In the genomic region with DNA sequence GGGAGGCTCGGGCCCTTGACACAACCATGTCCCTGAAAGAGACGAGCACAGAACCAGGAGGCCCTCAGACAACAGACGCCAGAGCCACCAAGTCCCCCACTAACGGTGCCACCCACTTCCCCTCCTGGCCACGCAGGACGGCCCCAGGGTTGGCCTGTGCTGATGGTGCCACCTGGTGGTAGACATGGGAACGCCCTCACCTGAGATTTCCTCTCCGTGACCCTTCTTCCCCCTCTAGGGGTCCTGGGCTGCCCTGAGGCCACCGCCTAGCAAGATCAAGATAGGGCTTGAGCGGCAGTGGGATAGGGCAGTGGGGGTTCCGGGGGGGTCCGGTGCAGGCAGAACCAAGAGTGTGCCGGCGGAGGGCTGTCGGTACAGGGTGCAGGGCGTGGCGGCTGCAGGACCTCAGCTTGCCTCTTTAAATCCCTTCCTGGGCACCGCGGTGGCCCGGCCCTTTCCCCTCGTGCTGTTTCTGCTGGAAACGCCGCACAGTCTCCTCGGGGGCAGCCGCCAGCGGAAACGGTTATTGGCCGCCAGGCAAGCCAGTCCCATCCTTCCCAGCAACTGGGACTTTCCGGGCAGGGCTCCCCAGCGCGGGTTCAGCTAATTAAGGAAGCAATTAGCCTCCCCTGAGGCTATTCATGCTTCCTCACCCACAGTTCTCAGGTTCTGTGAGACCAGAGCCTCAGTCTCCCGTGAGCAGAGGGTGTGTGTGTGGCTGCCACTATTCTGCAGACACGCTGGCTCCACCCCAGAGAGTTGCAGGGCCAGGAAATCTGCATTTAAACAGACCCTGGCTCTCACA, we compare ENCODE assay signal across 8 cellular contexts. TPM values are rescaled to one million over a fixed set of nuclear protein-coding genes. Genes with fewer than 3 reads are reported as not detected.
DNase-seq lines count a peak whose midpoint lies in the region; ATAC-seq and TF ChIP-seq lines count a peak whose summit lies in the region.

No MANE protein-coding gene starts in this region.

- no peaks in the 10 kb centered on the region for H3K9me3 ChIP-seq in HEK293 (ENCODE audit: control insufficient read depth, insufficient read depth, low read depth, low read length)

- H3K27ac Mint-ChIP-seq in activated B cell treated with CpG ODN at 0.5 μM for 24 hours, result peak overlapping the region; percentile 46

- H3K4me1 ChIP-seq in HEK293 (ENCODE audit: control insufficient read depth, insufficient read depth, low read length), result peaks cover 9% of the 10 kb centered on the region; the same call in 1 of the 2 replicates

- TF ChIP-seq CTCF in HEK293 (tag by site-specific recombination; IDR thresholded peaks at IDR 0.05) (peak; percentile 99), activated B cell treated with CpG ODN at 0.5 μM for 24 hours (IDR thresholded peaks at IDR 0.05) (peak; percentile 59), cardiac fibroblast (IDR thresholded peaks at IDR 0.05; ENCODE audit: low read depth, low read length) (peak; percentile 97), kidney epithelial cell (IDR thresholded peaks at IDR 0.05; ENCODE audit: insufficient read depth, low read length, poor library complexity, severe bottlenecking) (peak; percentile 96)

- CTCF ChIA-PET in HEK293 (lab: Yijun Ruan, JAX) (interaction anchor here (0.6 to 2.3 kb wide), 30 partner anchors 13 to 1523 kb away, joined by 3 to 10 read pairs (median 3); partner anchors contain the start of gene NDUFA6), activated B cell treated with CpG ODN at 0.5 μM for 24 hours (lab: Charles Lee) (interaction anchor here (0.7 to 4.4 kb wide), 10 partner anchors 36 to 575 kb away, joined by 3 to 36 read pairs (median 13); partner anchors contain the start of gene NDUFA6)

- peak overlapping the region; percentile 81 for H3K4me3 Mint-ChIP-seq in activated B cell treated with CpG ODN at 0.5 μM for 24 hours

- H3K9me3 Mint-ChIP-seq in activated B cell treated with CpG ODN at 0.5 μM for 24 hours, result no peaks in the 10 kb centered on the region

- peaks cover 25% of the 10 kb centered on the region for H3K27me3 Mint-ChIP-seq in activated B cell treated with CpG ODN at 0.5 μM for 24 hours

- DNase-seq in ELR (ENCODE audit: low read depth), result peak; percentile 61
- peak; percentile 69 to 72 for DNase-seq in NCI-H1930 (lab: John Stamatoyannopoulos, UW)
- DNase-seq in activated B cell treated with CpG ODN at 0.5 μM for 24 hours, result peak; percentile 76
- DNase-seq in cardiac fibroblast (ENCODE audit: low read depth in 2 of 2), result peak; percentile 48 to 54
- no peak for DNase-seq in kidney epithelial cell (ENCODE audit: low read depth)
- DNase-seq in stimulated activated CD4-positive, alpha-beta T cell treated with anti-CD3 and anti-CD28 coated beads, Interleukin-1b, Interleukin-23, amount 100 ng/mL, for 1 hour (ENCODE audit: low read depth in 2 of 2), result peak; percentile 67

- intact Hi-C loops in activated B cell treated with CpG ODN at 0.5 μM for 24 hours (cut with micrococcal nuclease), result loop anchor here (1.0 to 5.0 kb wide), 10 partner anchors 35 to 740 kb away; partner anchors contain the start of gene MEI1

- H3K36me3 ChIP-seq in HEK293 (ENCODE audit: control insufficient read depth in 2 of 2, insufficient read depth in 1 of 2, low read length in 2 of 2), result no peaks in the 10 kb centered on the region
- H3K36me3 ChIP-seq in kidney epithelial cell (ENCODE audit: control insufficient read depth, insufficient read depth, low read length), result no peaks in the 10 kb centered on the region

- no peaks in the 10 kb centered on the region for H3K36me3 Mint-ChIP-seq in activated B cell treated with CpG ODN at 0.5 μM for 24 hours (ENCODE audit: low read depth)

- H3K4me3 ChIP-seq in HEK293 (ENCODE audit: low read depth, low read length), result peak overlapping the region; percentile 49
- H3K4me3 ChIP-seq in cardiac fibroblast (replicated peaks in 1 of 2; ENCODE audit: low read depth in 2 of 2, low read length in 2 of 2), result peak overlapping the region; percentile 53 to 54
- peak overlapping the region; percentile 50 for H3K4me3 ChIP-seq in kidney epithelial cell (ENCODE audit: low read depth, low read length)

- H3K4me1 Mint-ChIP-seq in activated B cell treated with CpG ODN at 0.5 μM for 24 hours, result peaks cover 37% of the 10 kb centered on the region

- peak; percentile 88 for ATAC-seq in activated B cell treated with CpG ODN at 0.5 μM for 24 hours (ENCODE audit: low read depth)
- ATAC-seq in GM18858 (IDR thresholded peaks at IDR 0.05; ENCODE audit: unreplicated experiment), result no peak

- H3K27ac ChIP-seq in HEK293 (ENCODE audit: extremely low read depth, low read depth, low read length), result no peak overlapping the region

- peaks cover 21% of the 10 kb centered on the region for H3K27me3 ChIP-seq in kidney epithelial cell (ENCODE audit: control insufficient read depth, insufficient read depth, low read length)

- POLR2A ChIA-PET in HEK293 (lab: Yijun Ruan, JAX), result interaction anchor here (0.6 to 1.5 kb wide), 4 partner anchors 61 to 347 kb away, joined by 3 to 5 read pairs (median 4); partner anchors contain the start of gene NDUFA6
- POLR2A ChIA-PET in activated B cell treated with CpG ODN at 0.5 μM for 24 hours (lab: Charles Lee), result interaction anchor here (0.7 to 1.6 kb wide), 4 partner anchors 54 to 358 kb away, joined by 3 to 5 read pairs (median 4); partner anchors contain the start of genes NDUFA6 and SERHL2

TF ChIP-seq in HEK293, 187 proteins besides CTCF, POLR2A, EP300 and RAD21 (continues in another document):
- TF ChIP-seq ZBTB48 (tag by site-specific recombination; IDR thresholded peaks at IDR 0.05) (peak; percentile 76), ZNF837 (tag by site-specific recombination; IDR thresholded peaks at IDR 0.05) (no peak), ZBTB20 (tag by site-specific recombination; IDR thresholded peaks at IDR 0.05) (peak; percentile 52; the same call in 1 of the 2 replicates), ZFP69B (tag by site-specific recombination; IDR thresholded peaks at IDR 0.05) (peak; percentile 66; the same call in 1 of the 2 replicates), ZNF530 (tag by site-specific recombination; IDR thresholded peaks at IDR 0.05; ENCODE audit: low read depth) (no peak), GLIS1 (tag by site-specific recombination; IDR thresholded peaks at IDR 0.05) (peak; percentile 92), EGR2 (tag by site-specific recombination; IDR thresholded peaks at IDR 0.05; ENCODE audit: low read depth) (peak; percentile 67; the same call in 1 of the 2 replicates), ZXDB (tag by site-specific recombination; IDR thresholded peaks at IDR 0.05) (peak; percentile 56), ZBTB7A (tag by site-specific recombination; IDR thresholded peaks at IDR 0.05; ENCODE audit: low read depth) (no peak)
- TF ChIP-seq, protein P1, sequence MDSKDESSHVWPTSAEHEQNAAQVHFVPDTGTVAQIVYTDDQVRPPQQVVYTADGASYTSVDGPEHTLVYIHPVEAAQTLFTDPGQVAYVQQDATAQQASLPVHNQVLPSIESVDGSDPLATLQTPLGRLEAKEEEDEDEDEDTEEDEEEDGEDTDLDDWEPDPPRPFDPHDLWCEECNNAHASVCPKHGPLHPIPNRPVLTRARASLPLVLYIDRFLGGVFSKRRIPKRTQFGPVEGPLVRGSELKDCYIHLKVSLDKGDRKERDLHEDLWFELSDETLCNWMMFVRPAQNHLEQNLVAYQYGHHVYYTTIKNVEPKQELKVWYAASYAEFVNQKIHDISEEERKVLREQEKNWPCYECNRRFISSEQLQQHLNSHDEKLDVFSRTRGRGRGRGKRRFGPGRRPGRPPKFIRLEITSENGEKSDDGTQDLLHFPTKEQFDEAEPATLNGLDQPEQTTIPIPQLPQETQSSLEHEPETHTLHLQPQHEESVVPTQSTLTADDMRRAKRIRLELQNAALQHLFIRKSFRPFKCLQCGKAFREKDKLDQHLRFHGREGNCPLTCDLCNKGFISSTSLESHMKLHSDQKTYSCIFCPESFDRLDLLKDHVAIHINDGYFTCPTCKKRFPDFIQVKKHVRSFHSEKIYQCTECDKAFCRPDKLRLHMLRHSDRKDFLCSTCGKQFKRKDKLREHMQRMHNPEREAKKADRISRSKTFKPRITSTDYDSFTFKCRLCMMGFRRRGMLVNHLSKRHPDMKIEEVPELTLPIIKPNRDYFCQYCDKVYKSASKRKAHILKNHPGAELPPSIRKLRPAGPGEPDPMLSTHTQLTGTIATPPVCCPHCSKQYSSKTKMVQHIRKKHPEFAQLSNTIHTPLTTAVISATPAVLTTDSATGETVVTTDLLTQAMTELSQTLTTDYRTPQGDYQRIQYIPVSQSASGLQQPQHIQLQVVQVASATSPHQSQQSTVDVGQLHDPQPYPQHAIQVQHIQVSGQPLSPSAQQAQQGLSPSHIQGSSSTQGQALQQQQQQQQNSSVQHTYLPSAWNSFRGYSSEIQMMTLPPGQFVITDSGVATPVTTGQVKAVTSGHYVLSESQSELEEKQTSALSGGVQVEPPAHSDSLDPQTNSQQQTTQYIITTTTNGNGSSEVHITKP (tag by site-specific recombination; IDR thresholded peaks at IDR 0.05), result peak; percentile 48; the same call in 1 of the 2 replicates
- TF ChIP-seq, protein P2, sequence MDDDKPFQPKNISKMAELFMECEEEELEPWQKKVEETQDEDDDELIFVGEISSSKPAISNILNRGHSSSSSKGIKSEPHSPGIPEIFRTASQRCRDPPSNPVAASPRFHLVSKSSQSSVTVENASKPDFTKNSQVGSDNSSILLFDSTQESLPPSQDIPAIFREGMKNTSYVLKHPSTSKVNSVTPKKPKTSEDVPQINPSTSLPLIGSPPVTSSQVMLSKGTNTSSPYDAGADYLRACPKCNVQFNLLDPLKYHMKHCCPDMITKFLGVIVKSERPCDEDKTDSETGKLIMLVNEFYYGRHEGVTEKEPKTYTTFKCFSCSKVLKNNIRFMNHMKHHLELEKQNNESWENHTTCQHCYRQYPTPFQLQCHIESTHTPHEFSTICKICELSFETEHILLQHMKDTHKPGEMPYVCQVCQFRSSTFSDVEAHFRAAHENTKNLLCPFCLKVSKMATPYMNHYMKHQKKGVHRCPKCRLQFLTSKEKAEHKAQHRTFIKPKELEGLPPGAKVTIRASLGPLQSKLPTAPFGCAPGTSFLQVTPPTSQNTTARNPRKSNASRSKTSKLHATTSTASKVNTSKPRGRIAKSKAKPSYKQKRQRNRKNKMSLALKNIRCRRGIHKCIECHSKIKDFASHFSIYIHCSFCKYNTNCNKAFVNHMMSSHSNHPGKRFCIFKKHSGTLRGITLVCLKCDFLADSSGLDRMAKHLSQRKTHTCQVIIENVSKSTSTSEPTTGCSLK (tag by site-specific recombination; IDR thresholded peaks at IDR 0.05), result no peak

RNA-seq across cellular contexts. Expression of gene NFAM1, which starts 5.5 kb away (rescaled TPM):
- total RNA-seq in activated B cell treated with CpG ODN at 0.5 μM for 24 hours (0.12 and 0.18 TPM in 2 replicates), kidney epithelial cell (under 0.01 and 0.07 TPM in 2 replicates)
